9 cellular contexts compared by ENCODE assay signal in the genomic region with DNA sequence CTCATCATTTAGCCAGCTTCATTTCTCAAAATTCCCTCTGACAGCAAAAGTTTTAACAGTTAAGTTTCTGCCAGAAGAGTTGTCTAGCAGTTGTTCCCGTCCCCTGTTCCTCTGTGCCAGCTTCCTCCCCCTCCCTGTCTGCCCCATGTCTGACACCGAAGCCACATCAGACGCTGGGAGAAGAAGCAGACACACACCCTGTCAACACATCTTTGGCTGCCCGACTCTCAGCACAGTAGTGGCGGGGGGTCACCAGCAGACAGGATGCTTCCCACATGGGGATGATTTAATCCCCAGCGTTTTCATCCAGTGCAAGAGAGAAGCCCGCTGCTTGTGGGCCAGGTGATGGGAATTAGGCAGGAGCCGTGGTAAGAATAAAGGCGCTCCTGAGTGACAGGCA.
DNase-seq lines count a peak whose midpoint lies in the region; ATAC-seq lines count a peak whose summit lies in the region.
"Had no signal": no experiment of that assay in that cellular context is flagged by ENCODE, and none has a peak within 500 bp of the region (broad histone marks: within the 10 kb centered on the region; RNA-seq: fewer than 3 reads in every experiment).

No MANE protein-coding gene starts in this region.

- DNase-seq in RPMI7951 (ENCODE audit: low read depth), result peak; percentile 59
- peak; percentile 33 for DNase-seq in iris pigment epithelial cell (ENCODE audit: low read depth)
- peak; percentile 7 to 22 (median 11) for DNase-seq in stimulated activated CD4-positive, alpha-beta T cell treated with anti-CD3 and anti-CD28 coated beads, TNF-alpha, amount 100 ng/mL, for 24 hours (ENCODE audit: low read depth in 3 of 3)
- DNase-seq in ACHN, result no peak
- no peak for DNase-seq in NCI-H2171 (lab: John Stamatoyannopoulos, UW)

- no peaks in the 10 kb centered on the region for H3K9me3 Mint-ChIP-seq in activated naive CD4-positive, alpha-beta T cell treated with anti-CD3 and anti-CD28 coated beads, Interleukin-2, amount 50 U/mL, for 24 hours

- in situ Hi-C loops in ACHN (cut with HindIII; ENCODE audit: low pct_ligation_motif_present, low pct_unique_long_range_greater_than_20kb, low sequenced_read_pairs), result no loop called here

- no peaks in the 10 kb centered on the region for H3K27me3 Mint-ChIP-seq in activated naive CD4-positive, alpha-beta T cell treated with anti-CD3 and anti-CD28 coated beads, Interleukin-2, amount 50 U/mL, for 24 hours

- H3K27ac Mint-ChIP-seq in activated naive CD4-positive, alpha-beta T cell treated with anti-CD3 and anti-CD28 coated beads, Interleukin-2, amount 50 U/mL, for 24 hours, result peak overlapping the region; percentile 74

- H3K36me3 Mint-ChIP-seq in activated naive CD4-positive, alpha-beta T cell treated with anti-CD3 and anti-CD28 coated beads, Interleukin-2, amount 50 U/mL, for 24 hours, result peaks cover 5% of the 10 kb centered on the region

- H3K4me3 Mint-ChIP-seq in activated naive CD4-positive, alpha-beta T cell treated with anti-CD3 and anti-CD28 coated beads, Interleukin-2, amount 50 U/mL, for 24 hours, result peak overlapping the region; percentile 70

- peaks cover 30% of the 10 kb centered on the region for H3K4me1 Mint-ChIP-seq in activated naive CD4-positive, alpha-beta T cell treated with anti-CD3 and anti-CD28 coated beads, Interleukin-2, amount 50 U/mL, for 24 hours

- no peak for ATAC-seq in GM21390 (IDR thresholded peaks at IDR 0.05; ENCODE audit: unreplicated experiment)
- ATAC-seq in GM21619 (IDR thresholded peaks at IDR 0.05; ENCODE audit: unreplicated experiment), result no peak
- ATAC-seq: left lobe of liver had no signal

Comparison
In these comparisons a context has a peak if more than half of its experiments do, and no peak if none do; other contexts are left out.
1. DNase-seq: peak in RPMI7951 (single experiment), iris pigment epithelial cell (single experiment) and stimulated activated CD4-positive, alpha-beta T cell treated with anti-CD3 and anti-CD28 coated beads, TNF-alpha, amount 100 ng/mL, for 24 hours (3 of 3); none in ACHN (single experiment) and NCI-H2171 (single experiment).